ENCODE assay signal across 25 cellular contexts in the genomic region with DNA sequence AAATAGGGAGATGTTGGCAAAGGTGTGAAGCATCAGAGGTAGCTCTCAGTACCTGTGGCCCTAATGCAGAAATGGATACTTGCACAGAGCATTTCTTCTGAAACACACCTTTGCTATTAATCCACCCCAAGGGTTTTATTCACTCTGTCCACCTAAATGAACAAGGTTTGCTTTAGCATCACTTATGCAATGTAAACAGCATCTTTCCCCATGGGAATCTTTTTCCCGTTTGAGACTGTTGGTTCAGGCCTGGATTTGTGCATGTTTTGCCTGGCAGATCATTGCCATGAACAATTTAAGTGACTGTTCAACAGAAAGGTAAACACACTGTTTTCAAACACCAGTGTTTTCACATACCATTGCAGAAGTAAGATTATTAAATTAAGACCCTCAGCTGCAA.
"Had no signal": no experiment of that assay in that cellular context is flagged by ENCODE, and none has a peak within 500 bp of the region (broad histone marks: within the 10 kb centered on the region; RNA-seq: fewer than 3 reads in every experiment).

No MANE protein-coding gene starts in this region.

- H3K27me3 Mint-ChIP-seq: activated CD4-positive, alpha-beta memory T cell treated with anti-CD3 and anti-CD28 coated beads for 36 hours; activated CD4-positive, alpha-beta T cell treated with anti-CD3 and anti-CD28 coated beads, Interleukin-2, amount 10 ng/mL, durations not matched to agents 7 days and 5 days; activated naive CD8-positive, alpha-beta T cell; activated T-helper 17 cell treated with anti-CD3 and anti-CD28 coated beads, Interleukin-2, amount 50 U/mL, for 72 hours; brain; central memory CD8-positive, alpha-beta T cell had no signal

- DNase-seq: activated CD4-positive, alpha-beta memory T cell treated with anti-CD3 and anti-CD28 coated beads for 36 hours; activated CD4-positive, alpha-beta T cell treated with anti-CD3 and anti-CD28 coated beads, Interleukin-2, amount 10 ng/mL, durations not matched to agents 7 days and 5 days; activated CD4-positive, CD25-positive, alpha-beta regulatory T cell; activated CD8-positive, alpha-beta memory T cell treated with anti-CD3 and anti-CD28 coated beads for 24 hours; activated gamma-delta T cell; activated naive CD4-positive, alpha-beta T cell treated with anti-CD3 and anti-CD28 coated beads for 36 hours; activated T-cell treated with anti-CD3 and anti-CD28 coated beads for 4 hours; activated T-cell treated with anti-CD3 and anti-CD28 coated beads, Interleukin-2, amount 50 U/mL, for 48 hours; amygdala; Kasumi-1; KBM-7; NCI-H1930; NCI-H2107; NCI-H226; NCI-H524; NK-92 treated with Interleukin-12 subunit alpha and Interleukin-12 subunit beta, amount 100 ng/mL, for 24 hours; OCI-M1; RPMI8226; T-cell; T-helper 2 cell; T1000 had no signal

- H3K9me3 Mint-ChIP-seq: activated CD4-positive, alpha-beta memory T cell treated with anti-CD3 and anti-CD28 coated beads for 36 hours; activated CD4-positive, alpha-beta T cell treated with anti-CD3 and anti-CD28 coated beads, Interleukin-2, amount 10 ng/mL, durations not matched to agents 7 days and 5 days; activated T-helper 17 cell treated with anti-CD3 and anti-CD28 coated beads, Interleukin-2, amount 50 U/mL, for 72 hours; T-cell had no signal

- H3K27ac Mint-ChIP-seq: activated CD4-positive, alpha-beta memory T cell treated with anti-CD3 and anti-CD28 coated beads for 36 hours; activated CD4-positive, alpha-beta T cell treated with anti-CD3 and anti-CD28 coated beads, Interleukin-2, amount 10 ng/mL, durations not matched to agents 7 days and 5 days; activated naive CD4-positive, alpha-beta T cell treated with anti-CD3 and anti-CD28 coated beads for 36 hours; activated naive CD8-positive, alpha-beta T cell; activated T-helper 17 cell treated with anti-CD3 and anti-CD28 coated beads, Interleukin-2, amount 50 U/mL, for 72 hours; brain; T-cell had no signal

- H3K4me1 Mint-ChIP-seq: activated CD4-positive, alpha-beta T cell treated with anti-CD3 and anti-CD28 coated beads, Interleukin-2, amount 10 ng/mL, durations not matched to agents 7 days and 5 days; activated T-helper 17 cell treated with anti-CD3 and anti-CD28 coated beads, Interleukin-2, amount 50 U/mL, for 72 hours; brain; central memory CD8-positive, alpha-beta T cell; T-cell had no signal

- H3K4me3 Mint-ChIP-seq: activated CD4-positive, alpha-beta memory T cell treated with anti-CD3 and anti-CD28 coated beads for 36 hours; activated CD4-positive, alpha-beta T cell treated with anti-CD3 and anti-CD28 coated beads, Interleukin-2, amount 10 ng/mL, durations not matched to agents 7 days and 5 days; activated naive CD4-positive, alpha-beta T cell treated with anti-CD3 and anti-CD28 coated beads for 36 hours; activated naive CD8-positive, alpha-beta T cell; activated T-helper 17 cell treated with anti-CD3 and anti-CD28 coated beads, Interleukin-2, amount 50 U/mL, for 72 hours; brain; central memory CD8-positive, alpha-beta T cell; T-cell had no signal

- H3K36me3 Mint-ChIP-seq: activated CD4-positive, alpha-beta memory T cell treated with anti-CD3 and anti-CD28 coated beads for 36 hours; activated naive CD8-positive, alpha-beta T cell; T-cell had no signal
